Comparison of ENCODE assay signal across 20 cellular contexts in the genomic region with DNA sequence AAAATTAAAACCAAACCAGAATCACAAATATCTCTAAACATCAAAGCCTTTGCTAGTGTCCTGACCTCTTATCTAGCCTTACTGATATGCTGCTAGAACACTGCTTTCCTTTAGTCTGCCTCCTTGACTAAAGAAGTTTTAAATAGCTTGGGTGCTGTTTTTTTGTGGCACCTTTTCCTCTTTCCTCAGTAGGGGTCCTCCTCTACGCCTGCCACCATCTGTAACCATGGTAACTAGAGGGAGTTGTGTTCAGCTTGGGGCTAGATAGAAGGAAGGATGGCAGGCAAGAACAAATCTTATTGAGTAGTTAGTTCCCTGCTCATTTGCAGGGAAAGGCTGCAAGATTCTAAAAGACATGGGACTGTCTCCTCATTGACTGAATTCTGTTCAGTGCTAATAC.
"Had no signal": no experiment of that assay in that cellular context is flagged by ENCODE, and none has a peak within 500 bp of the region (broad histone marks: within the 10 kb centered on the region; RNA-seq: fewer than 3 reads in every experiment).

No MANE protein-coding gene starts in this region.

- DNase-seq: activated CD4-positive, alpha-beta T cell treated with anti-CD3 and anti-CD28 coated beads, Interleukin-2, amount 50 U/mL, for 1 hour; activated CD4-positive, CD25-positive, alpha-beta regulatory T cell treated with anti-CD3 and anti-CD28 coated beads, Interleukin-2, amount 50 U/mL, for 72 hours; activated CD8-positive, alpha-beta memory T cell treated with anti-CD3 and anti-CD28 coated beads, Interleukin-2, amount 50 U/mL, for 4 hours; activated naive CD4-positive, alpha-beta T cell treated with anti-CD3 and anti-CD28 coated beads for 36 hours; activated T-cell treated with anti-CD3 and anti-CD28 coated beads, Interleukin-2, amount 50 U/mL, for 4 hours; body of pancreas; central memory CD4-positive, alpha-beta T cell; colonic mucosa; erythroblast; immature natural killer cell; kidney glomerular epithelial cell; left ventricle myocardium superior; naive thymus-derived CD8-positive, alpha-beta T cell; nucleus accumbens; sigmoid colon; stimulated activated CD4-positive, alpha-beta T cell treated with anti-CD3 and anti-CD28 coated beads, Interleukin-4, amount 100 ng/mL, for 4 hours; substantia nigra; tibial artery had no signal

- H3K27ac Mint-ChIP-seq: activated naive CD4-positive, alpha-beta T cell treated with anti-CD3 and anti-CD28 coated beads for 36 hours; immature natural killer cell; stimulated activated memory B cell treated with anti-CD40 and anti-IgM and Interleukin-4, amounts not matched to agents 10 μg/mL and 1 μg/mL and 100 μg/mL, for 72 hours had no signal

- H3K27me3 Mint-ChIP-seq: naive thymus-derived CD8-positive, alpha-beta T cell; stimulated activated memory B cell treated with anti-CD40 and anti-IgM and Interleukin-4, amounts not matched to agents 10 μg/mL and 1 μg/mL and 100 μg/mL, for 72 hours had no signal

- H3K4me3 Mint-ChIP-seq: activated naive CD4-positive, alpha-beta T cell treated with anti-CD3 and anti-CD28 coated beads for 36 hours; activated T-cell treated with anti-CD3 and anti-CD28 coated beads, Interleukin-2, amount 50 U/mL, for 4 hours; immature natural killer cell; naive thymus-derived CD8-positive, alpha-beta T cell; stimulated activated memory B cell treated with anti-CD40 and anti-IgM and Interleukin-4, amounts not matched to agents 10 μg/mL and 1 μg/mL and 100 μg/mL, for 72 hours had no signal

- H3K4me1 ChIP-seq: body of pancreas, colonic mucosa, sigmoid colon had no signal

- H3K36me3 ChIP-seq: colonic mucosa, sigmoid colon, tibial artery had no signal

- H3K9me3 ChIP-seq: body of pancreas, colonic mucosa, sigmoid colon, tibial artery had no signal

- H3K27ac ChIP-seq: body of pancreas, colonic mucosa, sigmoid colon, tibial artery, VCaP had no signal

- ATAC-seq: activated T-cell treated with anti-CD3 and anti-CD28 coated beads, Interleukin-2, amount 50 U/mL, for 4 hours; body of pancreas; left ventricle myocardium superior; naive thymus-derived CD8-positive, alpha-beta T cell; stimulated activated memory B cell treated with anti-CD40 and anti-IgM and Interleukin-4, amounts not matched to agents 10 μg/mL and 1 μg/mL and 100 μg/mL, for 72 hours had no signal

- H3K4me3 ChIP-seq: body of pancreas, colonic mucosa, sigmoid colon, tibial artery had no signal

- H3K9me3 Mint-ChIP-seq: activated naive CD4-positive, alpha-beta T cell treated with anti-CD3 and anti-CD28 coated beads for 36 hours; activated T-cell treated with anti-CD3 and anti-CD28 coated beads, Interleukin-2, amount 50 U/mL, for 4 hours; naive thymus-derived CD8-positive, alpha-beta T cell; stimulated activated memory B cell treated with anti-CD40 and anti-IgM and Interleukin-4, amounts not matched to agents 10 μg/mL and 1 μg/mL and 100 μg/mL, for 72 hours had no signal

- H3K4me1 Mint-ChIP-seq: immature natural killer cell; stimulated activated memory B cell treated with anti-CD40 and anti-IgM and Interleukin-4, amounts not matched to agents 10 μg/mL and 1 μg/mL and 100 μg/mL, for 72 hours had no signal

- H3K27me3 ChIP-seq: body of pancreas, colonic mucosa, sigmoid colon, tibial artery had no signal
